Comparison of ENCODE assay signal across 22 cellular contexts in genomic region chr2:226623587-226624368, GRCh38.
DNase-seq lines count a peak whose midpoint lies in the region; ATAC-seq, FAIRE-seq and TF ChIP-seq lines count a peak whose summit lies in the region.
"Had no signal": no experiment of that assay in that cellular context is flagged by ENCODE, and none has a peak within 500 bp of the region (broad histone marks: within the 10 kb centered on the region; RNA-seq: fewer than 3 reads in every experiment).

No MANE protein-coding gene starts in this region.

- POLR2A ChIA-PET in GM12878 (lab: Charles Lee), result no interaction called here

- RAD21 ChIA-PET in GM12878 (lab: Charles Lee; ENCODE audit: unreplicated experiment), result no interaction called here

- H3K4me2 ChIP-seq in GM12878 (ENCODE audit: control insufficient read depth, insufficient read depth) (no peak overlapping the region), osteoblast (ENCODE audit: insufficient read depth, low read length) (no peak overlapping the region)
- H3K4me2 ChIP-seq: BLaER1, KMS-11 had no signal

- WGBS in GM12878 (ENCODE audit: insufficient coverage, insufficient replicate concordance, low lambda C conversion rate, missing lambda C conversion rate), result 44% methylated on average over 13 of the region's 13 CpGs

- no peaks in the 10 kb centered on the region for H3K36me3 ChIP-seq in GM12878 (ENCODE audit: control insufficient read depth in 2 of 2, insufficient read depth in 2 of 2, low read length in 1 of 2)
- no peaks in the 10 kb centered on the region for H3K36me3 ChIP-seq in osteoblast (ENCODE audit: insufficient read depth, low read length)
- H3K36me3 ChIP-seq: BLaER1 had no signal

- no peak overlapping the region for H3K9ac ChIP-seq in GM12878 (ENCODE audit: control insufficient read depth, insufficient read depth, low read length)
- H3K9ac ChIP-seq: BLaER1, KMS-11 had no signal

- TF ChIP-seq EP300 in GM12878 (IDR thresholded peaks at IDR 0.05; ENCODE audit: borderline replicate concordance in 1 of 2, control insufficient read depth in 1 of 2, low read depth in 2 of 2, low read length in 2 of 2), result no peak

- H4K20me1 ChIP-seq in GM12878 (ENCODE audit: control insufficient read depth, insufficient read depth) (no peaks in the 10 kb centered on the region), osteoblast (ENCODE audit: insufficient read depth, low read length) (no peaks in the 10 kb centered on the region)
- H4K20me1 ChIP-seq: BLaER1 had no signal

- H3K27ac ChIP-seq in GM12878 (ENCODE audit: control insufficient read depth, insufficient read depth) (no peak overlapping the region), osteoblast (ENCODE audit: low read depth, low read length) (no peak overlapping the region)
- H3K27ac ChIP-seq: BLaER1, KMS-11 had no signal

- TF ChIP-seq RAD21 in GM12878 (IDR thresholded peaks at IDR 0.05; ENCODE audit: insufficient read depth, low read depth, low read length), result no peak

- DNase-seq in D721Med (ENCODE audit: insufficient read length, low spot score) (peak; percentile 20), LHCN-M2 (ENCODE audit: low read depth) (peak; percentile 79), GM12878 (ENCODE audit: low read depth, low spot score) (no peak), osteoblast (ENCODE audit: insufficient read length, low spot score, missing footprints) (no peak), SW 1271 (lab: John Stamatoyannopoulos, UW) (no peak), DMS79 (lab: John Stamatoyannopoulos, UW) (no peak)
- no peak for DNase-seq in activated CD8-positive, alpha-beta memory T cell treated with anti-CD3 and anti-CD28 coated beads, Interleukin-2, amount 50 U/mL, for 48 hours
- DNase-seq: activated CD4-positive, alpha-beta T cell treated with anti-CD3 and anti-CD28 coated beads, Interleukin-2, amount 10 ng/mL, durations not matched to agents 7 days and 5 days; activated CD8-positive, alpha-beta memory T cell treated with anti-CD3 and anti-CD28 coated beads, Interleukin-2, amount 50 U/mL, for 4 hours; activated naive CD8-positive, alpha-beta T cell treated with anti-CD3 and anti-CD28 coated beads, Interleukin-2, amount 50 U/mL, for 24 hours; Caco-2; cortex of kidney; hippocampal formation; left ventricle myocardium superior; MV-4-11; NCI-H2029; substantia nigra had no signal

- H3K9me3 ChIP-seq in GM12878 (replicated peaks; ENCODE audit: control insufficient read depth, insufficient read depth, low read length), result no peaks in the 10 kb centered on the region
- H3K9me3 ChIP-seq in osteoblast (ENCODE audit: low read depth, low read length), result no peaks in the 10 kb centered on the region
- H3K9me3 ChIP-seq: BLaER1, Caco-2 had no signal

- H2AFZ ChIP-seq in GM12878 (ENCODE audit: control insufficient read depth, low read depth, low read length) (no peak overlapping the region), osteoblast (ENCODE audit: low read length) (peak overlapping the region; percentile 5)

- SMC1A ChIA-PET in GM12878 (lab: Charles Lee; ENCODE audit: uncharacterized antibody, unreplicated experiment), result no interaction called here

- H3K4me3 ChIP-seq in GM12878 (no peak overlapping the region), osteoblast (ENCODE audit: insufficient read depth, low read length) (no peak overlapping the region)
- H3K4me3 ChIP-seq: BLaER1 had no signal

- ATAC-seq in GM12878, result no peak
- ATAC-seq in HG03097 (IDR thresholded peaks at IDR 0.05; ENCODE audit: low FRiP score, unreplicated experiment), result no peak
- ATAC-seq: activated naive CD8-positive, alpha-beta T cell treated with anti-CD3 and anti-CD28 coated beads, Interleukin-2, amount 50 U/mL, for 24 hours; left ventricle myocardium superior; Right ventricle myocardium inferior had no signal

- TF ChIP-seq POLR2A in GM12878 (IDR thresholded peaks at IDR 0.05; ENCODE audit: low read depth, low read length), result no peak

- no TSS peak for BruUV-seq in GM12878 (replicated peaks; lab: Mats Ljungman, UMichigan)

- in situ Hi-C loops in GM12878 (cut with MboI), result no loop called here

- CTCF ChIA-PET in GM12878 (lab: Yijun Ruan, JAX), result interaction anchor here (2.8 kb wide), 1 partner anchor 179 kb away, joined by 6 read pairs; no protein-coding TSS in a partner anchor

- H3K27me3 ChIP-seq in GM12878 (replicated peaks in 1 of 2; ENCODE audit: control insufficient read depth in 2 of 2, insufficient read depth in 2 of 2, low read length in 1 of 2), result no peaks in the 10 kb centered on the region
- no peaks in the 10 kb centered on the region for H3K27me3 ChIP-seq in osteoblast (ENCODE audit: insufficient read depth, low read length)
- H3K27me3 ChIP-seq: BLaER1 had no signal

- no peaks in the 10 kb centered on the region for H3K79me2 ChIP-seq in GM12878 (ENCODE audit: control insufficient read depth, insufficient read depth, low read length)
- no peaks in the 10 kb centered on the region for H3K79me2 ChIP-seq in osteoblast (ENCODE audit: insufficient read depth, low read length)

- no peak for TF ChIP-seq CTCF in D721Med (IDR thresholded peaks at IDR 0.05; ENCODE audit: insufficient read depth, missing control alignments)
- TF ChIP-seq CTCF in GM12878 (IDR thresholded peaks at IDR 0.05 in 2 of 3, conservative IDR thresholded peaks at IDR 0.05 in 1 of 3; ENCODE audit: control insufficient read depth in 2 of 3, extremely low read depth in 1 of 3, insufficient read depth in 1 of 3, low read depth in 3 of 3, low read length in 3 of 3), result no peak
- TF ChIP-seq CTCF in osteoblast (IDR thresholded peaks at IDR 0.05; ENCODE audit: extremely low read depth, low read depth, low read length), result no peak

- FAIRE-seq in D721Med (lab: Jason Lieb, UNC) (peak; percentile 32), GM12878 (lab: Jason Lieb, UNC) (no peak)
- FAIRE-seq: bronchial epithelial cell had no signal

- intact Hi-C loops in GM12878 (cut with micrococcal nuclease; ENCODE audit: unreplicated experiment), result no loop called here

- H3K4me1 ChIP-seq in GM12878 (ENCODE audit: control insufficient read depth, insufficient read depth, low read length) (no peaks in the 10 kb centered on the region), osteoblast (ENCODE audit: insufficient read depth, low read length) (no peaks in the 10 kb centered on the region)
- H3K4me1 ChIP-seq: BLaER1 had no signal

TF ChIP-seq in GM12878, 131 proteins besides CTCF, POLR2A, EP300 and RAD21:
- TF ChIP-seq EED (IDR thresholded peaks at IDR 0.05; ENCODE audit: low read depth) (no peak), BCL3 (IDR thresholded peaks at IDR 0.05; ENCODE audit: borderline replicate concordance, insufficient read depth, low read depth, low read length, poor library complexity, severe bottlenecking) (peak; percentile 78)
- TF ChIP-seq, protein P1, sequence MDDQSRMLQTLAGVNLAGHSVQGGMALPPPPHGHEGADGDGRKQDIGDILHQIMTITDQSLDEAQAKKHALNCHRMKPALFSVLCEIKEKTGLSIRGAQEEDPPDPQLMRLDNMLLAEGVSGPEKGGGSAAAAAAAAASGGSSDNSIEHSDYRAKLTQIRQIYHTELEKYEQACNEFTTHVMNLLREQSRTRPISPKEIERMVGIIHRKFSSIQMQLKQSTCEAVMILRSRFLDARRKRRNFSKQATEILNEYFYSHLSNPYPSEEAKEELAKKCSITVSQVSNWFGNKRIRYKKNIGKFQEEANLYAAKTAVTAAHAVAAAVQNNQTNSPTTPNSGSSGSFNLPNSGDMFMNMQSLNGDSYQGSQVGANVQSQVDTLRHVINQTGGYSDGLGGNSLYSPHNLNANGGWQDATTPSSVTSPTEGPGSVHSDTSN (IDR thresholded peaks at IDR 0.05; ENCODE audit: insufficient replicate concordance, low read depth, low read length), result peak; percentile 23
- TF ChIP-seq, protein P2, sequence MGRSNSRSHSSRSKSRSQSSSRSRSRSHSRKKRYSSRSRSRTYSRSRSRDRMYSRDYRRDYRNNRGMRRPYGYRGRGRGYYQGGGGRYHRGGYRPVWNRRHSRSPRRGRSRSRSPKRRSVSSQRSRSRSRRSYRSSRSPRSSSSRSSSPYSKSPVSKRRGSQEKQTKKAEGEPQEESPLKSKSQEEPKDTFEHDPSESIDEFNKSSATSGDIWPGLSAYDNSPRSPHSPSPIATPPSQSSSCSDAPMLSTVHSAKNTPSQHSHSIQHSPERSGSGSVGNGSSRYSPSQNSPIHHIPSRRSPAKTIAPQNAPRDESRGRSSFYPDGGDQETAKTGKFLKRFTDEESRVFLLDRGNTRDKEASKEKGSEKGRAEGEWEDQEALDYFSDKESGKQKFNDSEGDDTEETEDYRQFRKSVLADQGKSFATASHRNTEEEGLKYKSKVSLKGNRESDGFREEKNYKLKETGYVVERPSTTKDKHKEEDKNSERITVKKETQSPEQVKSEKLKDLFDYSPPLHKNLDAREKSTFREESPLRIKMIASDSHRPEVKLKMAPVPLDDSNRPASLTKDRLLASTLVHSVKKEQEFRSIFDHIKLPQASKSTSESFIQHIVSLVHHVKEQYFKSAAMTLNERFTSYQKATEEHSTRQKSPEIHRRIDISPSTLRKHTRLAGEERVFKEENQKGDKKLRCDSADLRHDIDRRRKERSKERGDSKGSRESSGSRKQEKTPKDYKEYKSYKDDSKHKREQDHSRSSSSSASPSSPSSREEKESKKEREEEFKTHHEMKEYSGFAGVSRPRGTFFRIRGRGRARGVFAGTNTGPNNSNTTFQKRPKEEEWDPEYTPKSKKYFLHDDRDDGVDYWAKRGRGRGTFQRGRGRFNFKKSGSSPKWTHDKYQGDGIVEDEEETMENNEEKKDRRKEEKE (IDR thresholded peaks at IDR 0.05), result no peak
- TF ChIP-seq, protein P3, sequence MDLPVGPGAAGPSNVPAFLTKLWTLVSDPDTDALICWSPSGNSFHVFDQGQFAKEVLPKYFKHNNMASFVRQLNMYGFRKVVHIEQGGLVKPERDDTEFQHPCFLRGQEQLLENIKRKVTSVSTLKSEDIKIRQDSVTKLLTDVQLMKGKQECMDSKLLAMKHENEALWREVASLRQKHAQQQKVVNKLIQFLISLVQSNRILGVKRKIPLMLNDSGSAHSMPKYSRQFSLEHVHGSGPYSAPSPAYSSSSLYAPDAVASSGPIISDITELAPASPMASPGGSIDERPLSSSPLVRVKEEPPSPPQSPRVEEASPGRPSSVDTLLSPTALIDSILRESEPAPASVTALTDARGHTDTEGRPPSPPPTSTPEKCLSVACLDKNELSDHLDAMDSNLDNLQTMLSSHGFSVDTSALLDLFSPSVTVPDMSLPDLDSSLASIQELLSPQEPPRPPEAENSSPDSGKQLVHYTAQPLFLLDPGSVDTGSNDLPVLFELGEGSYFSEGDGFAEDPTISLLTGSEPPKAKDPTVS (IDR thresholded peaks at IDR 0.05; ENCODE audit: low read depth, low read length), result no peak

Comparison
In these comparisons a context has a peak if more than half of its experiments do, and no peak if none do; other contexts are left out.
1. DNase-seq: peak in D721Med (single experiment) and LHCN-M2 (single experiment); none in GM12878 (single experiment), osteoblast (single experiment), SW 1271 (0 of 2), DMS79 (single experiment) and activated CD8-positive, alpha-beta memory T cell treated with anti-CD3 and anti-CD28 coated beads, Interleukin-2, amount 50 U/mL, for 48 hours (single experiment).